Comparison of ENCODE assay signal across 23 cellular contexts in the genomic region with DNA sequence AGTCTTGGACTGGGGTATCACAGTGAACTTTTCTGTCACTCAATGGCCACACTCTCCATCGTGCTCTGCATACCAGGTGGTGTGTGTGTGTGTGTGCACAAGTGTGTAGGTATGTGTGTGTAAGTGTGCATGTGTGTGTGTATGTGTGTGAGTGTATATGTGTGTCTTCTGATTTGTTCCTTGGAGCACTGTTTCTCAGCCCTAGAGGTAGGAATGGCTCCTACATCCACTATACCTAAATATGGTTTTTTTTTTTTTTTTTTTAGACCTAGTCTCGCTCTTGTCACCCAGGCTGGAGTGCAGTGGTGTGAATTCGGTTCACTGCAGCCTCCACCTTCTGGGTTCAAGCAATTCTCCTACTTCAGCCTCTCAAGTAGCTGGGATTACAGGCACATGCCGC.
DNase-seq lines count a peak whose midpoint lies in the region; ATAC-seq and TF ChIP-seq lines count a peak whose summit lies in the region.
"Had no signal": no experiment of that assay in that cellular context is flagged by ENCODE, and none has a peak within 500 bp of the region (broad histone marks: within the 10 kb centered on the region; RNA-seq: fewer than 3 reads in every experiment).

No MANE protein-coding gene starts in this region.

- H3K27me3 Mint-ChIP-seq in HFFc6 (ENCODE audit: insufficient read depth) = peaks cover 6% of the 10 kb centered on the region
- H3K27me3 Mint-ChIP-seq in neural progenitor cell (ENCODE audit: insufficient read depth, low read depth) = peaks cover 7% of the 10 kb centered on the region
- H3K27me3 Mint-ChIP-seq: IgD-negative memory B cell had no signal

- peak; percentile 24 for TF ChIP-seq CTCF in AG10803 (conservative IDR thresholded peaks at IDR 0.05; ENCODE audit: low read length)
- TF ChIP-seq CTCF in HFFc6 (IDR thresholded peaks at IDR 0.05) = peak; percentile 30; the same call in 1 of the 2 replicates
- peak; percentile 12 for TF ChIP-seq CTCF in epithelial cell of esophagus (IDR thresholded peaks at IDR 0.05; ENCODE audit: insufficient read depth, low read depth, low read length, missing control alignments)
- TF ChIP-seq CTCF in neural progenitor cell (IDR thresholded peaks at IDR 0.05) = no peak

- no peak overlapping the region for H3K27ac ChIP-seq in neural progenitor cell
- H3K27ac ChIP-seq: SJSA1 had no signal

- H3K9me3 ChIP-seq in neural progenitor cell (ENCODE audit: low read depth) = no peaks in the 10 kb centered on the region
- H3K9me3 ChIP-seq: SJSA1 had no signal

- H3F3A ChIP-seq in neural progenitor cell (ENCODE audit: low read depth) = no peaks in the 10 kb centered on the region

- H3K4me1 ChIP-seq in neural progenitor cell = no peaks in the 10 kb centered on the region
- H3K4me1 ChIP-seq: SJSA1 had no signal

- H3K27me3 ChIP-seq in neural progenitor cell = no peaks in the 10 kb centered on the region
- H3K27me3 ChIP-seq: SJSA1 had no signal

- no peaks in the 10 kb centered on the region for H3K36me3 Mint-ChIP-seq in HFFc6 (ENCODE audit: low read depth)
- H3K36me3 Mint-ChIP-seq in neural progenitor cell = no peaks in the 10 kb centered on the region
- H3K36me3 Mint-ChIP-seq: CD8-positive, alpha-beta T cell; IgD-negative memory B cell had no signal

- no peaks in the 10 kb centered on the region for H3K79me2 ChIP-seq in neural progenitor cell (ENCODE audit: low read depth)

- no peaks in the 10 kb centered on the region for H4K20me1 ChIP-seq in neural progenitor cell (ENCODE audit: low read depth)

- H3K4me3 ChIP-seq in AG10803 (ENCODE audit: low read length) (no peak overlapping the region), epithelial cell of esophagus (ENCODE audit: low read length) (no peak overlapping the region), neural progenitor cell (no peak overlapping the region)
- H3K4me3 ChIP-seq: GM12878, SJSA1 had no signal

- H3K27ac Mint-ChIP-seq in HFFc6 (no peak overlapping the region), neural progenitor cell (no peak overlapping the region)
- H3K27ac Mint-ChIP-seq: CD8-positive, alpha-beta T cell; IgD-negative memory B cell had no signal

- no peak overlapping the region for H3K4me2 ChIP-seq in neural progenitor cell

- ATAC-seq in HG03045 (IDR thresholded peaks at IDR 0.05; ENCODE audit: unreplicated experiment) (no peak), GM18520 (IDR thresholded peaks at IDR 0.05; ENCODE audit: unreplicated experiment) (no peak)
- ATAC-seq: CD8-positive, alpha-beta T cell; GM12878; Right ventricle myocardium inferior had no signal

- no peak overlapping the region for H3K4me3 Mint-ChIP-seq in HFFc6
- H3K4me3 Mint-ChIP-seq in neural progenitor cell = peak overlapping the region; percentile 63
- H3K4me3 Mint-ChIP-seq: CD8-positive, alpha-beta T cell; IgD-negative memory B cell had no signal

- H3K9me3 Mint-ChIP-seq in HFFc6 (no peaks in the 10 kb centered on the region), neural progenitor cell (peaks cover 3% of the 10 kb centered on the region)

- H3K36me3 ChIP-seq in neural progenitor cell = no peaks in the 10 kb centered on the region
- H3K36me3 ChIP-seq: SJSA1 had no signal

- no peaks in the 10 kb centered on the region for H3K4me1 Mint-ChIP-seq in HFFc6 (ENCODE audit: low read depth)
- H3K4me1 Mint-ChIP-seq in neural progenitor cell = peaks cover 8% of the 10 kb centered on the region
- H3K4me1 Mint-ChIP-seq: IgD-negative memory B cell had no signal

- no peak overlapping the region for H3K9ac ChIP-seq in neural progenitor cell

- H2AFZ ChIP-seq in neural progenitor cell (replicated peaks) = no peak overlapping the region

- DNase-seq in AG10803 (ENCODE audit: low read depth) (no peak), HFFc6 (no peak), epithelial cell of esophagus (ENCODE audit: low read depth) (no peak), neural progenitor cell (ENCODE audit: low spot score) (no peak), HuH-7.5 (ENCODE audit: low spot score) (no peak)
- DNase-seq in stimulated activated CD4-positive, alpha-beta T cell treated with anti-CD3 and anti-CD28 coated beads, Interleukin-2, amount 100 ng/mL, for 48 hours = no peak
- DNase-seq: C1 segment of cervical spinal cord; CD8-positive, alpha-beta T cell; DND-41; H7; Karpas-422; MV-4-11; NCI-H1694; NCI-H2081; NCI-H2171 treated with DMSO at 0.1 percent for 48 hours; NCI-H526; OCI-M1 had no signal
